9 cellular contexts compared by ENCODE assay signal in genomic region chr12:76025601-76026575, GRCh38. TPM values are rescaled to one million over a fixed set of nuclear protein-coding genes. Genes with fewer than 3 reads are reported as not detected.
A peak's percentile ranks its signal among the peaks of the same experiment; 100 is the strongest.
DNase-seq lines count a peak whose midpoint lies in the region; ATAC-seq and TF ChIP-seq lines count a peak whose summit lies in the region.
"Had no signal": no experiment of that assay in that cellular context is flagged by ENCODE, and none has a peak within 500 bp of the region (broad histone marks: within the 10 kb centered on the region; RNA-seq: fewer than 3 reads in every experiment).

No MANE protein-coding gene starts in this region.

- H3K4me3 ChIP-seq in PC-3 (ENCODE audit: low read length): peak overlapping the region; percentile 97; the same call in 1 of the 2 replicates
- H3K4me3 ChIP-seq in mucosa of descending colon: no peak overlapping the region
- H3K4me3 ChIP-seq: lung had no signal

- H3K36me3 Mint-ChIP-seq in H9 (ENCODE audit: insufficient read depth in 1 of 3, low read depth in 3 of 3): peaks cover 5 to 44% (median 32%) of the 10 kb centered on the region in 3 experiments; a peak in 4 of 7 replicates
- H3K36me3 Mint-ChIP-seq in chondrocyte (ENCODE audit: low read depth): peaks cover 1% of the 10 kb centered on the region
- peaks cover 7% of the 10 kb centered on the region for H3K36me3 Mint-ChIP-seq in neural crest cell (ENCODE audit: low read depth)

- H2AK5ac ChIP-seq in H9 (ENCODE audit: insufficient read length, low read length): no peak overlapping the region

- CTCF ChIA-PET in PC-3 (lab: Charles Lee): interaction anchor here (0.5 to 0.7 kb wide), 4 partner anchors 22 to 466 kb away, joined by 3 to 4 read pairs (median 3); no protein-coding TSS in a partner anchor

- no peak overlapping the region for H2BK20ac ChIP-seq in H9 (ENCODE audit: low read depth, low read length, poor library complexity, severe bottlenecking)

- no peak overlapping the region for H3K18ac ChIP-seq in H9 (ENCODE audit: insufficient read length, low read depth, low read length)

- intact Hi-C loops in PC-3 (cut with micrococcal nuclease) (loop anchor here (5.0 kb wide), 1 partner anchor 259 kb away; no protein-coding TSS in a partner anchor), mucosa of descending colon (cut with DNase I, micrococcal nuclease) (no loop called here)

- no peaks in the 10 kb centered on the region for H3K79me1 ChIP-seq in H9 (ENCODE audit: insufficient read depth, low read depth, low read length, poor library complexity, severe bottlenecking)

- H2AFZ ChIP-seq in H9 (ENCODE audit: low read length) (no peak overlapping the region), PC-3 (ENCODE audit: low read length) (no peak overlapping the region)

- H4K5ac ChIP-seq in H9 (ENCODE audit: insufficient read length, low read depth, low read length): no peak overlapping the region

- H4K20me1 ChIP-seq in H9 (ENCODE audit: control insufficient read depth, insufficient read depth, insufficient read length): no peaks in the 10 kb centered on the region
- peaks cover 33% of the 10 kb centered on the region for H4K20me1 ChIP-seq in PC-3 (ENCODE audit: low read length)

- H3K36me3 ChIP-seq in PC-3 (ENCODE audit: low read depth, low read length) (peaks cover 32% of the 10 kb centered on the region), mucosa of descending colon (ENCODE audit: low read depth) (no peaks in the 10 kb centered on the region)

- peaks cover 67% of the 10 kb centered on the region for H3F3A ChIP-seq in PC-3 (ENCODE audit: low read length, unreplicated experiment)

- ATAC-seq in PC-3 (peak; percentile 16), GM19397 (IDR thresholded peaks at IDR 0.05; ENCODE audit: unreplicated experiment) (no peak), mucosa of descending colon (no peak)

- no peak overlapping the region for H3K9ac ChIP-seq in H9 (ENCODE audit: extremely low read depth, insufficient read length, low read length)
- H3K9ac ChIP-seq in PC-3 (ENCODE audit: low read length): 0 out of 2 replicates have a peak overlapping the region, but pooled peaks have one; percentile 6

- no peak overlapping the region for H3K27ac ChIP-seq in H9 (ENCODE audit: insufficient read length, low read depth, low read length)
- H3K27ac ChIP-seq in PC-3 (ENCODE audit: low read length): peak overlapping the region; percentile 94

- DNase-seq in H9 (no peak), PC-3 (peak; percentile 56), chondrocyte (ENCODE audit: low spot score) (no peak), neural crest cell (ENCODE audit: low read depth, low spot score) (no peak), mucosa of descending colon (no peak), cerebellar nuclear complex (lab: John Stamatoyannopoulos, UW) (no peak)
- DNase-seq: GF-D8 had no signal

- H3K9me2 ChIP-seq in PC-3 (replicated peaks; ENCODE audit: low read length): no peaks in the 10 kb centered on the region

- H2BK12ac ChIP-seq in H9 (ENCODE audit: insufficient read length, low read depth, low read length): no peak overlapping the region

- H3K27ac Mint-ChIP-seq in H9 (peak overlapping the region; percentile 22 to 89 (median 59); a peak in 4 of 7 replicates), chondrocyte (ENCODE audit: unreplicated experiment) (peak overlapping the region; percentile 60), neural crest cell (ENCODE audit: unreplicated experiment) (no peak overlapping the region)

- no peak overlapping the region for H2BK5ac ChIP-seq in H9 (ENCODE audit: insufficient read length, low read length)

- H4K8ac ChIP-seq in H9 (replicated peaks; ENCODE audit: insufficient read length, low read depth, low read length): no peak overlapping the region

- POLR2A ChIA-PET in PC-3 (lab: Charles Lee; ENCODE audit: unreplicated experiment): interaction anchor here (0.7 kb wide), 1 partner anchor 73 kb away, joined by 3 read pairs; no protein-coding TSS in a partner anchor

- WGBS in H9 (ENCODE audit: extremely low coverage, insufficient read length, low lambda C conversion rate): no CpG with 5 or more reads among the region's 7 CpGs

- no TSS peak for BruUV-seq in PC-3 (replicated peaks; lab: Mats Ljungman, UMichigan)

- H3K56ac ChIP-seq in H9 (ENCODE audit: insufficient read length, low read depth, low read length): no peak overlapping the region

- H3K4me1 Mint-ChIP-seq in H9 (peaks cover 34 to 37% of the 10 kb centered on the region in 2 experiments), chondrocyte (ENCODE audit: low read depth) (peaks cover 60% of the 10 kb centered on the region), neural crest cell (peaks cover 46% of the 10 kb centered on the region)

- TF ChIP-seq CTCF in H9 (conservative IDR thresholded peaks at IDR 0.05): no peak
- TF ChIP-seq CTCF in PC-3 (conservative IDR thresholded peaks at IDR 0.05; ENCODE audit: low read depth, low read length): no peak
- TF ChIP-seq CTCF in chondrocyte (IDR thresholded peaks at IDR 0.05): no peak
- no peak for TF ChIP-seq CTCF in neural crest cell (conservative IDR thresholded peaks at IDR 0.05)
- TF ChIP-seq CTCF in mucosa of descending colon (IDR thresholded peaks at IDR 0.05): no peak

- H3K27me3 Mint-ChIP-seq in H9 (ENCODE audit: low read depth) (peaks cover 3% of the 10 kb centered on the region), chondrocyte (ENCODE audit: low read depth) (no peaks in the 10 kb centered on the region), neural crest cell (ENCODE audit: low read depth) (peaks cover 5% of the 10 kb centered on the region)

- H3K4me1 ChIP-seq in H9 (ENCODE audit: insufficient read depth, low read length) (no peaks in the 10 kb centered on the region; the same call in 1 of the 2 replicates), PC-3 (ENCODE audit: insufficient read depth, low read length) (peaks cover 55% of the 10 kb centered on the region), mucosa of descending colon (ENCODE audit: low read depth) (no peaks in the 10 kb centered on the region)

- no peak overlapping the region for H2BK120ac ChIP-seq in H9 (ENCODE audit: low read depth, low read length, poor library complexity, severe bottlenecking)

- no peaks in the 10 kb centered on the region for H3K9me3 ChIP-seq in H9 (ENCODE audit: control insufficient read depth, low read depth, low read length)
- no peaks in the 10 kb centered on the region for H3K9me3 ChIP-seq in PC-3 (ENCODE audit: low read length)
- H3K9me3 ChIP-seq in mucosa of descending colon: no peaks in the 10 kb centered on the region

- H3K4me2 ChIP-seq in H9 (ENCODE audit: insufficient read depth, insufficient read length, low read length): no peak overlapping the region
- H3K4me2 ChIP-seq in PC-3 (ENCODE audit: low read length): peak overlapping the region; percentile 93

- H3K79me2 ChIP-seq in H9 (ENCODE audit: insufficient read depth, low read length) (peaks cover 11% of the 10 kb centered on the region; the same call in 1 of the 2 replicates), PC-3 (ENCODE audit: low read length) (peaks cover 46% of the 10 kb centered on the region)

- no peak overlapping the region for H3K4ac ChIP-seq in H9 (ENCODE audit: low read depth, low read length)

- H3K9me3 Mint-ChIP-seq in H9: no peaks in the 10 kb centered on the region; a peak in 1 of 5 replicates
- H3K9me3 Mint-ChIP-seq in chondrocyte (ENCODE audit: low read depth): no peaks in the 10 kb centered on the region
- no peaks in the 10 kb centered on the region for H3K9me3 Mint-ChIP-seq in neural crest cell

- H3K4me3 Mint-ChIP-seq in H9 (peak overlapping the region in 1 of 2 experiments; percentile 27; a peak in 1 of 5 replicates), chondrocyte (ENCODE audit: unreplicated experiment) (no peak overlapping the region), neural crest cell (peak overlapping the region; percentile 55)

- no peaks in the 10 kb centered on the region for H3K27me3 ChIP-seq in H9 (ENCODE audit: insufficient read depth, low read length)
- no peaks in the 10 kb centered on the region for H3K27me3 ChIP-seq in PC-3 (ENCODE audit: low read length)

- H3T11ph ChIP-seq in H9 (ENCODE audit: low read length): no peak overlapping the region

- H4K91ac ChIP-seq in H9 (ENCODE audit: insufficient read length, low read depth, low read length): no peak overlapping the region

- no peak overlapping the region for H3K14ac ChIP-seq in H9 (ENCODE audit: insufficient read depth, low read length)

- H3K23me2 ChIP-seq in H9 (ENCODE audit: insufficient read length, low read depth, low read length, poor library complexity, severe bottlenecking): no peaks in the 10 kb centered on the region

- H2BK15ac ChIP-seq in H9 (ENCODE audit: low read depth, low read length): no peak overlapping the region

- no peak overlapping the region for H3K23ac ChIP-seq in H9 (ENCODE audit: insufficient read length, low read depth, low read length)

RNA-seq across cellular contexts. Expression of gene PHLDA1, which starts 5.7 kb away (rescaled TPM):
- total RNA-seq in H9 (2021) (106 TPM in 2 replicates), PC-3 (2014; rRNA removed) (181 and 218 TPM in 2 replicates), chondrocyte (4.5 to 14.0 TPM (median 12.1 TPM) in 3 replicates), neural crest cell (29.3 and 30.9 TPM in 2 replicates), mucosa of descending colon (1 to 10 TPM; 2.2 to 8.8 (median 3.5) TPM)

RNA-seq across cellular contexts. Expression of gene NAP1L1, which starts 58.6 kb away (rescaled TPM):
- total RNA-seq in H9 (2021) (988 and 1,012 TPM in 2 replicates), PC-3 (2014; rRNA removed) (200 and 247 TPM in 2 replicates), chondrocyte (386 to 418 TPM (median 410 TPM) in 3 replicates), neural crest cell (1,116 and 1,117 TPM in 2 replicates), mucosa of descending colon (100 to 1,000 TPM in 2 of 3 donors, 10 to 100 TPM in 1; 81.4 to 310 (median 142) TPM)
